Comparison of ENCODE assay signal across 25 cellular contexts in genomic region chr14:94387051-94388026, GRCh38. TPM values are rescaled to one million over a fixed set of nuclear protein-coding genes. Genes with fewer than 3 reads are reported as not detected.
A peak's percentile ranks its signal among the peaks of the same experiment; 100 is the strongest.
DNase-seq lines count a peak whose midpoint lies in the region; ATAC-seq, FAIRE-seq and TF ChIP-seq lines count a peak whose summit lies in the region.
"Had no signal": no experiment of that assay in that cellular context is flagged by ENCODE, and none has a peak within 500 bp of the region (broad histone marks: within the 10 kb centered on the region; RNA-seq: fewer than 3 reads in every experiment).

No MANE protein-coding gene starts in this region.

- 2% methylated on average over 10 of the region's 12 CpGs for WGBS in K562 (ENCODE audit: insufficient coverage, low coverage, missing lambda C conversion rate)
- 54 to 69% (median 55%) methylated on average over 12 of the region's 12 CpGs for WGBS in small intestine, 3 donors

- no peaks in the 10 kb centered on the region for H3K9me3 ChIP-seq in K562 (replicated peaks; ENCODE audit: control insufficient read depth, insufficient read depth, low read depth, low read length)
- H3K9me3 ChIP-seq in left lung, result no peaks in the 10 kb centered on the region
- no peaks in the 10 kb centered on the region for H3K9me3 ChIP-seq in small intestine (ENCODE audit: control insufficient read depth, low read depth)
- H3K9me3 ChIP-seq: SJCRH30, testis had no signal

- no peaks in the 10 kb centered on the region for H3K4me1 ChIP-seq in K562 (replicated peaks in 1 of 2; ENCODE audit: control insufficient read depth in 2 of 2, insufficient read depth in 2 of 2, low read length in 2 of 2)
- peaks cover 5 to 87% of the 10 kb centered on the region in 2 donors for H3K4me1 ChIP-seq in left lung
- peaks cover 0 to 5% of the 10 kb centered on the region in 2 donors for H3K4me1 ChIP-seq in small intestine (ENCODE audit: control insufficient read depth in 2 of 2, insufficient read depth in 1 of 2, low read depth in 1 of 2, low read length in 1 of 2)
- H3K4me1 ChIP-seq: SJCRH30 had no signal

- H3K9ac ChIP-seq in K562 (ENCODE audit: insufficient read depth in 1 of 2, low read depth in 2 of 2, low read length in 2 of 2), result no peak overlapping the region

- CTCF ChIA-PET in K562 (lab: Yijun Ruan, JAX; ENCODE audit: low intra/inter-chr PET ratio), result no interaction called here

- FAIRE-seq in K562 (lab: Jason Lieb, UNC) (no peak), small intestine (lab: Jason Lieb, UNC) (no peak)

- no peak for TF ChIP-seq EP300 in K562 (IDR thresholded peaks at IDR 0.05; ENCODE audit: low read length)

- H2AFZ ChIP-seq in K562 (ENCODE audit: low read depth, low read length), result no peak overlapping the region

- no peak for ATAC-seq in K562
- ATAC-seq in left lung, result no peak
- ATAC-seq in HG02642 (IDR thresholded peaks at IDR 0.05; ENCODE audit: poor library complexity, unreplicated experiment), result no peak
- ATAC-seq in GM18502 (IDR thresholded peaks at IDR 0.05; ENCODE audit: poor library complexity, unreplicated experiment), result no peak
- ATAC-seq: activated CD8-positive, alpha-beta T cell treated with anti-CD3 and anti-CD28 coated beads for 36 hours; PC-3 had no signal

- DNase-seq in H7, result peak; percentile 9
- no peak for DNase-seq in K562 (ENCODE audit: extremely low read depth in 1 of 4, low spot score in 3 of 4)
- DNase-seq in left lung, result peak in 1 of 2 donors; percentile 24
- peak; percentile 60 for DNase-seq in small intestine
- DNase-seq in DMS114 treated with DMSO at 0.1 percent for 48 hours (lab: John Stamatoyannopoulos, UW; ENCODE audit: unreplicated experiment), result no peak
- DNase-seq in NCI-H1930 (lab: John Stamatoyannopoulos, UW), result no peak
- DNase-seq: activated CD8-positive, alpha-beta T cell treated with anti-CD3 and anti-CD28 coated beads for 36 hours; activated naive CD4-positive, alpha-beta T cell treated with anti-CD3 and anti-CD28 coated beads, Interleukin-2, amount 50 U/mL, for 16 hours; activated T-cell treated with anti-CD3 and anti-CD28 coated beads, Interleukin-2, amount 50 U/mL, for 24 hours; EL; hippocampal formation; islet precursor cell; midbrain; NCI-H146; NCI-H82; PC-3; SJCRH30; stimulated activated CD4-positive, alpha-beta T cell treated with anti-CD3 and anti-CD28 coated beads, Interleukin-15, amount 100 ng/mL, for 24 hours; testis had no signal

- no peak overlapping the region for H3K4me2 ChIP-seq in K562 (ENCODE audit: insufficient read depth, low read length)

- POLR2A ChIA-PET in K562 (lab: Yijun Ruan, JAX), result no interaction called here

- H3K79me2 ChIP-seq in K562 (ENCODE audit: control insufficient read depth, insufficient read depth, low read length), result no peaks in the 10 kb centered on the region

- TF ChIP-seq CTCF in K562 (IDR thresholded peaks at IDR 0.05 in 2 of 3, conservative IDR thresholded peaks at IDR 0.05 in 1 of 3; ENCODE audit: insufficient read depth in 2 of 3, low read depth in 1 of 3, low read length in 3 of 3), result no peak
- TF ChIP-seq CTCF in left lung (IDR thresholded peaks at IDR 0.05), result no peak

- no peak for TF ChIP-seq POLR2A in K562 (conservative IDR thresholded peaks at IDR 0.05)

- H3K27me3 ChIP-seq in H7 (ENCODE audit: control insufficient read depth, insufficient read depth, low read length) (no peaks in the 10 kb centered on the region), K562 (ENCODE audit: control insufficient read depth in 2 of 2, insufficient read depth in 2 of 2, low read length in 2 of 2) (no peaks in the 10 kb centered on the region; a peak in 1 of 5 replicates), left lung (no peaks in the 10 kb centered on the region), small intestine (ENCODE audit: control insufficient read depth in 2 of 2, insufficient read depth in 2 of 2, low read length in 2 of 2) (no peaks in the 10 kb centered on the region)
- H3K27me3 ChIP-seq: testis had no signal

- no peaks in the 10 kb centered on the region for H3K9me1 ChIP-seq in K562 (ENCODE audit: control insufficient read depth, insufficient read depth, low read length)

- no peak for TF ChIP-seq RAD21 in K562 (CRISPR knock-in tag; conservative IDR thresholded peaks at IDR 0.05 in 1 of 2, IDR thresholded peaks at IDR 0.05 in 1 of 2)

- BruUV-seq in K562 (replicated peaks; lab: Mats Ljungman, UMichigan), result no TSS peak

- no peak overlapping the region for H3K4me3 ChIP-seq in H7 (ENCODE audit: insufficient read depth, low read depth, low read length)
- no peak overlapping the region for H3K4me3 ChIP-seq in K562
- H3K4me3 ChIP-seq in left lung, result peak overlapping the region; percentile 9 to 55
- peak overlapping the region in 1 of 2 donors; percentile 43 for H3K4me3 ChIP-seq in small intestine (ENCODE audit: low read depth in 1 of 2, low read length in 2 of 2)
- H3K4me3 ChIP-seq: SJCRH30, testis had no signal

- in situ Hi-C loops in K562 (cut with MboI), result no loop called here

- H3K36me3 ChIP-seq in H7 (replicated peaks; ENCODE audit: control insufficient read depth, insufficient read depth, low read length) (no peaks in the 10 kb centered on the region), K562 (ENCODE audit: control insufficient read depth, insufficient read depth, low read length) (no peaks in the 10 kb centered on the region), left lung (peaks cover 0 to 17% of the 10 kb centered on the region in 2 donors), small intestine (ENCODE audit: control insufficient read depth in 2 of 2, insufficient read depth in 2 of 2, low read length in 2 of 2) (no peaks in the 10 kb centered on the region)
- H3K36me3 ChIP-seq: SJCRH30 had no signal

- H3K27ac ChIP-seq in K562 (ENCODE audit: extremely low read depth, low read depth, low read length), result no peak overlapping the region
- peak overlapping the region; percentile 89 to 93 for H3K27ac ChIP-seq in left lung
- H3K27ac ChIP-seq in small intestine (ENCODE audit: low read depth in 1 of 2, low read length in 1 of 2), result peak overlapping the region; percentile 61 to 84
- H3K27ac ChIP-seq: SJCRH30, testis had no signal

- intact Hi-C loops in K562 (cut with micrococcal nuclease) (no loop called here), left lung (cut with DNase I) (no loop called here)

- H4K20me1 ChIP-seq in K562 (replicated peaks; ENCODE audit: control insufficient read depth, insufficient read depth, low read length), result no peaks in the 10 kb centered on the region

TF ChIP-seq in K562, 482 proteins besides CTCF, POLR2A, EP300 and RAD21:
- TF ChIP-seq RBM25 (IDR thresholded peaks at IDR 0.05; ENCODE audit: low read depth, low read length, severe bottlenecking) (peak; percentile 89), ZFP36 (IDR thresholded peaks at IDR 0.05; ENCODE audit: low read depth, low read length, partially characterized antibody) (peak; percentile 68), TEAD4 (IDR thresholded peaks at IDR 0.05; ENCODE audit: low read length) (no peak), TEAD4 (CRISPR knock-in tag; IDR thresholded peaks at IDR 0.05; ENCODE audit: borderline replicate concordance) (no peak)
TF ChIP-seq in K562: peak in this region for 2.

RNA-seq across cellular contexts. Expression of gene SERPINA1, which starts 1.1 kb away (rescaled TPM):
- 0.18 TPM in 1 of 2 replicates, not detected in the other for total RNA-seq in H7 (2014; rRNA removed; shearing (Covaris generic))
- not detected in 2 replicates for total RNA-seq in K562 (2011; cell fraction: chromatin; rRNA removed; ENCODE audit: low replicate concordance)
- not detected in 2 replicates for total RNA-seq in K562 (2011; cell fraction: nucleolus; rRNA removed)
- not detected in 2 replicates for total RNA-seq in K562 (2011; cell fraction: nucleoplasm; rRNA removed)
- not detected in 2 replicates for total RNA-seq in K562 (2014; rRNA removed)
- total RNA-seq in K562 (2014; rRNA removed; fragmentation: Illumina TruSeq; extraction: Trizol), result not detected in 2 replicates
- total RNA-seq in K562 (2015; rRNA removed; fragmentation: Illumina TruSeq; extraction: Trizol), result not detected in 2 replicates
- total RNA-seq in K562 (2021), result 4.1 and 6.0 TPM in 2 replicates
- polyA plus RNA-seq in K562 (2011; rRNA removed), result not detected in 2 replicates
- polyA plus RNA-seq in K562 (2011; cell fraction: cytosol; rRNA removed), result not detected in 2 replicates
- not detected in 2 replicates for polyA plus RNA-seq in K562 (2011; cell fraction: nucleus; rRNA removed)
- 0.08 TPM in 1 of 2 replicates, not detected in the other for polyA plus RNA-seq in K562 (2012)
- polyA plus RNA-seq in K562 (2014; fragmentation: Illumina TruSeq; extraction: Trizol), result not detected in 2 replicates
- not detected for polyA plus RNA-seq in K562 (2014; fragmentation: Nextera tagmentation; extraction: Ambion mirVana)
- polyA plus RNA-seq in K562 (2014; rRNA removed), result not detected in 2 replicates
- 0.36 TPM in 1 of 2 replicates, not detected in the other for polyA minus RNA-seq in K562 (2011; rRNA and poly(A)+ RNA removed)
- polyA minus RNA-seq in K562 (2011; cell fraction: cytosol; rRNA and poly(A)+ RNA removed), result 16.9 TPM in 1 of 2 replicates, not detected in the other
- not detected in 2 replicates for polyA minus RNA-seq in K562 (2011; cell fraction: nucleus; rRNA and poly(A)+ RNA removed)
- 1,000 to 10,000 TPM; 1,065 to 1,514 TPM for total RNA-seq in left lung
- 100 to 1,000 TPM; 204 to 389 (median 272) TPM for polyA plus RNA-seq in small intestine
- total RNA-seq: LHCN-M2, neural crest cell, SJCRH30 had no signal

RNA-seq across cellular contexts. Expression of gene SERPINA2, which starts 20.8 kb away (rescaled TPM):
- total RNA-seq in H7 (2014; rRNA removed; shearing (Covaris generic)), result not detected in 2 replicates
- not detected in 2 replicates for total RNA-seq in K562 (2011; cell fraction: chromatin; rRNA removed; ENCODE audit: low replicate concordance)
- total RNA-seq in K562 (2011; cell fraction: nucleolus; rRNA removed), result not detected in 2 replicates
- not detected in 2 replicates for total RNA-seq in K562 (2011; cell fraction: nucleoplasm; rRNA removed)
- total RNA-seq in K562 (2014; rRNA removed) (not detected in 2 replicates), K562 (2014; rRNA removed; fragmentation: Illumina TruSeq; extraction: Trizol) (not detected in 2 replicates), K562 (2015; rRNA removed; fragmentation: Illumina TruSeq; extraction: Trizol) (not detected in 2 replicates), K562 (2021) (not detected in 2 replicates), left lung (not detected)
- polyA plus RNA-seq in K562 (2011; rRNA removed) (not detected in 2 replicates), K562 (2014; fragmentation: Illumina TruSeq; extraction: Trizol) (not detected in 2 replicates), K562 (2014; fragmentation: Nextera tagmentation; extraction: Ambion mirVana) (not detected), K562 (2014; rRNA removed) (not detected in 2 replicates), small intestine (not detected)
- polyA plus RNA-seq in K562 (2011; cell fraction: cytosol; rRNA removed), result not detected in 2 replicates
- polyA plus RNA-seq in K562 (2011; cell fraction: nucleus; rRNA removed), result not detected in 2 replicates
- not detected in 2 replicates for polyA plus RNA-seq in K562 (2012)
- not detected in 2 replicates for polyA minus RNA-seq in K562 (2011; rRNA and poly(A)+ RNA removed)
- polyA minus RNA-seq in K562 (2011; cell fraction: cytosol; rRNA and poly(A)+ RNA removed), result not detected in 2 replicates
- polyA minus RNA-seq in K562 (2011; cell fraction: nucleus; rRNA and poly(A)+ RNA removed), result not detected in 2 replicates
- total RNA-seq: activated CD8-positive, alpha-beta T cell treated with anti-CD3 and anti-CD28 coated beads for 36 hours; LHCN-M2; neural crest cell; PC-3; SJCRH30; T-helper 2 cell treated with Interferon-gamma antibody and Interleukin-4, amounts not matched to agents 100 ng/mL and 5 ng/mL, for 36 hours; testis; WTC11 had no signal

Comparison
In these comparisons a context has a peak if more than half of its experiments do, and no peak if none do; other contexts are left out.
1. DNase-seq: peak in H7 (single experiment) and small intestine (single experiment); none in K562 (0 of 4), DMS114 treated with DMSO at 0.1 percent for 48 hours (single experiment) and NCI-H1930 (0 of 2).
2. H3K4me3 ChIP-seq: peak in left lung (2 of 2); none in H7 (single experiment) and K562 (single experiment).
3. RNA of gene SERPINA1, which starts 1.1 kb away (total RNA-seq): 1,065 to 1,514 TPM in left lung; 0.18 TPM in H7 and 4.1 to 6.0 TPM in K562; every median in the first group is over 100 times any median in the second.